ENCODE assay signal across 22 cellular contexts in the genomic region with DNA sequence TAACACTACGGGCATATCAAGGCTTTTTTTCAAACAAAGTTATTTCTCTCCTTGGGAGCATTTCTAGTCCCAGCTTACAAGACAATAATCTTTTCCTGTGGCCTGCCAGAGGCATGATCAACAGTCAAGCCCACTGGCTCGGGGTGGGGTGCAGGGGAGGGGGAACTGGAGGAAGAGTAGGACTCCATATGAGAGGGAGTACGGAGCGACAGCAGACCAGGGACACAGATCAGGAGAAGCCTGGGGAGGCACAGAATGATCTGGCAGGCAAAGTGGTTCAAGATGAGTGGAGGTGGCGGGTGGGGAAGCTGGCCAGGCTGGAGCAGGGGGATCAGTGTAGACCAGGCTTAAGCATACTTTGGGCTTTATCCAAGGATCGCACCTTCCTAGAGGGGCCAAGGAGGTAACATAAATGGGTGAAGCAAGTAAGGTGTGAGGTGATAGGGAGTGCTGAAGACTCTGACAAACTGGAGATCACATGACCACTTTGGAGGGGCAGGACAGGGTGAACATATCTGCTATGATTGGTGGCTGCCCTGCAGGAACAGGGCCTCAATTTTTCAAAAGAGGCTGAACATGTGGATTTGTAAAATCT. TPM values are rescaled to one million over a fixed set of nuclear protein-coding genes. Genes with fewer than 3 reads are reported as not detected.
"Had no signal": no experiment of that assay in that cellular context is flagged by ENCODE, and none has a peak within 500 bp of the region (broad histone marks: within the 10 kb centered on the region; RNA-seq: fewer than 3 reads in every experiment).

No MANE protein-coding gene starts in this region.

- H3K27ac ChIP-seq: epithelial cell of prostate, esophagus squamous epithelium, gastroesophageal sphincter, pancreas, prostate gland, right lobe of liver, testis, tibial nerve had no signal

- H3K9me3 ChIP-seq: esophagus squamous epithelium, gastroesophageal sphincter, mucosa of descending colon, pancreas, prostate gland, right lobe of liver, testis had no signal

- H3K36me3 Mint-ChIP-seq: immature natural killer cell; naive thymus-derived CD8-positive, alpha-beta T cell; stimulated activated naive B cell treated with anti-CD40 and anti-IgM and Interleukin-4, amounts not matched to agents 10 μg/mL and 1 μg/mL and 100 μg/mL, for 72 hours had no signal

- H3K27me3 Mint-ChIP-seq: stimulated activated naive CD8-positive, alpha-beta T cell treated with anti-CD3 and anti-CD28 coated beads, Interleukin-15, amount 100 ng/mL, for 72 hours had no signal

- H3K4me1 Mint-ChIP-seq: central memory CD8-positive, alpha-beta T cell; immature natural killer cell; naive thymus-derived CD8-positive, alpha-beta T cell; stimulated activated naive B cell treated with anti-CD40 and anti-IgM and Interleukin-4, amounts not matched to agents 10 μg/mL and 1 μg/mL and 100 μg/mL, for 72 hours; stimulated activated naive CD8-positive, alpha-beta T cell treated with anti-CD3 and anti-CD28 coated beads, Interleukin-15, amount 100 ng/mL, for 72 hours had no signal

- DNase-seq: effector memory CD4-positive, alpha-beta T cell; esophagus squamous epithelium; foreskin fibroblast; glutamatergic neuron; immature natural killer cell; left colon; mammary epithelial cell; mucosa of descending colon; nucleus accumbens; right lobe of liver; stimulated activated CD4-positive, alpha-beta T cell treated with anti-CD3 and anti-CD28 coated beads, Interleukin-2, amount 100 ng/mL, for 24 hours; stimulated activated CD4-positive, alpha-beta T cell treated with anti-CD3 and anti-CD28 coated beads, Interleukin-4, amount 100 ng/mL, for 4 hours; stimulated activated naive B cell treated with anti-CD40 and anti-IgM and Interleukin-4, amounts not matched to agents 10 μg/mL and 1 μg/mL and 100 μg/mL, for 72 hours; testis had no signal

- H3K27ac Mint-ChIP-seq: immature natural killer cell; naive thymus-derived CD8-positive, alpha-beta T cell; stimulated activated naive B cell treated with anti-CD40 and anti-IgM and Interleukin-4, amounts not matched to agents 10 μg/mL and 1 μg/mL and 100 μg/mL, for 72 hours; stimulated activated naive CD8-positive, alpha-beta T cell treated with anti-CD3 and anti-CD28 coated beads, Interleukin-15, amount 100 ng/mL, for 72 hours had no signal

- H3K36me3 ChIP-seq: esophagus squamous epithelium, gastroesophageal sphincter, pancreas, prostate gland, right lobe of liver, tibial nerve had no signal

- FAIRE-seq: pancreas had no signal

- ATAC-seq: gastroesophageal sphincter; left colon; mucosa of descending colon; naive thymus-derived CD8-positive, alpha-beta T cell; pancreas; right lobe of liver; stimulated activated naive B cell treated with anti-CD40 and anti-IgM and Interleukin-4, amounts not matched to agents 10 μg/mL and 1 μg/mL and 100 μg/mL, for 72 hours had no signal

- H3K27me3 ChIP-seq: gastroesophageal sphincter, pancreas, right lobe of liver, testis, tibial nerve had no signal

- H3K4me1 ChIP-seq: esophagus squamous epithelium, pancreas, tibial nerve had no signal

- H3K4me3 Mint-ChIP-seq: central memory CD8-positive, alpha-beta T cell; immature natural killer cell; naive thymus-derived CD8-positive, alpha-beta T cell; stimulated activated naive B cell treated with anti-CD40 and anti-IgM and Interleukin-4, amounts not matched to agents 10 μg/mL and 1 μg/mL and 100 μg/mL, for 72 hours; stimulated activated naive CD8-positive, alpha-beta T cell treated with anti-CD3 and anti-CD28 coated beads, Interleukin-15, amount 100 ng/mL, for 72 hours had no signal

- H3K4me3 ChIP-seq: esophagus squamous epithelium, gastroesophageal sphincter, mucosa of descending colon, pancreas, prostate gland, right lobe of liver, testis, tibial nerve had no signal

- H3K9me3 Mint-ChIP-seq: central memory CD8-positive, alpha-beta T cell; immature natural killer cell; stimulated activated naive CD8-positive, alpha-beta T cell treated with anti-CD3 and anti-CD28 coated beads, Interleukin-15, amount 100 ng/mL, for 72 hours had no signal

RNA-seq across cellular contexts. Expression of a gene that starts 37.4 kb away (rescaled TPM):
- polyA plus RNA-seq: immature natural killer cell; naive thymus-derived CD8-positive, alpha-beta T cell had no signal
